In the genomic region with DNA sequence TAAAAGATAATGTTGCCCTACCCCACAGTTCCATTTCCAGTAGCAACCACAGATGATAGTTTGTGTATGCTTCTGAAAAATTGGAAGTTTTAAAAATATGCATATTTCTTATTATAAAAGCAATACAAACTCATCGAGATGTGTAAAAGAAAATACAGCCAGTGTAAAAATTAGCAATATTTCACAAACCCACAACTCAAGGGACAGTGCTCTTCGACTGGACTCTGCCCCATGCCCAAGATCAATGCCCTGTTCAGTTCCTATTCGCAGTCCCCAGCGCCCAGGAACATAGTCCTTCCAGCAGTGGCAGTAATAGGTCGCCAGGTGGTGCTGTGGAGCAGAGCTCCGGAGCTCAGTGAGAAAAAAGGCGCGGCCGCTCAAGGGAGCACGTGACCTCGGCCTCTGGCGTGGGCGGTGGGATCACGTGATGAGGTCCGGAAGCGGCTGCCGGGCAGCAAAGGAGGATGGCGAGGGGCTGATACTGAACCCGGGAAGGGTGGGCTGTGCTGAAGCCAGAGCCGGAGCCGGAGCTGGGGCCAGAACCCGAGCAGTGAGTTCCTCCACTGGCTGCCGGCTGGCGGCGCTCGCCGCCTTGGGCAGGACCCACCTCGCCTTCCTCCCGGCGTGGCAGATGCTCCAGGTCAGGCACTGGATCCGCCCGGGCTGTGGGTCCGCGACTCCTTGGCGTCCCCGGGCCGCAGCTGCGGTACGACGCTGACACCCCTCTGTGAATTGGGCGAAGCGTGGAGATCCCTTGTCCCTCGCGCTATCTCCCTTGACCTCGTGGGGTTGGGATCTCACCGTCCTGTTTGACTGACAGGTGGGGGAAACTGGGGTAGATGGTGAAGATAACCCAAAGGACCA, we compare ENCODE assay signal across 8 cellular contexts. TPM values are rescaled to one million over a fixed set of nuclear protein-coding genes. Genes with fewer than 3 reads are reported as not detected.
DNase-seq lines count a peak whose midpoint lies in the region; ATAC-seq and TF ChIP-seq lines count a peak whose summit lies in the region.

Gene SLC36A1, plus strand, starts transcription at position 430 of the 864 bp plus-strand sequence. CDS start 11,190 bp downstream, outside the sequence.

- CTCF ChIA-PET in mammary epithelial cell (lab: Charles Lee; ENCODE audit: low non-redundant PET): interaction anchor here (0.6 to 1.1 kb wide), 8 partner anchors 9 to 1013 kb away, joined by 3 to 4 read pairs (median 4); no protein-coding TSS in a partner anchor

- H4K20me1 ChIP-seq in mammary epithelial cell (ENCODE audit: insufficient read depth, low read length) (no peaks in the 10 kb centered on the region), smooth muscle cell (ENCODE audit: low read depth) (peaks cover 11% of the 10 kb centered on the region)

- H3K4me2 ChIP-seq in mammary epithelial cell (ENCODE audit: insufficient read depth, low read depth, low read length) (peak within 1 kb of the TSS; percentile 83), smooth muscle cell (peak within 1 kb of the TSS; percentile 99)

- peak; percentile 93 for DNase-seq in AG08395 (ENCODE audit: low spot score)
- DNase-seq in NCI-H2171 (lab: John Stamatoyannopoulos, UW): peak; percentile 66
- peak; percentile 83 for DNase-seq in mammary epithelial cell
- DNase-seq in iPS-NIHi11 (ENCODE audit: low spot score): peak; percentile 97
- DNase-seq in smooth muscle cell (lab: John Stamatoyannopoulos, UW; ENCODE audit: unreplicated experiment): peak; percentile 84

- 2% methylated on average over 22 of the region's 46 CpGs for WGBS in mammary epithelial cell (ENCODE audit: low coverage, missing lambda C conversion rate)
- WGBS in smooth muscle cell (ENCODE audit: low lambda C conversion rate): under 1% methylated on average over 46 of the region's 46 CpGs

- peak within 1 kb of the TSS; percentile 56 to 77 (median 77) for H3K4me3 ChIP-seq in mammary epithelial cell (replicated peaks in 1 of 3; ENCODE audit: insufficient read depth in 1 of 3, low read depth in 2 of 3, low read length in 3 of 3)
- H3K4me3 ChIP-seq in smooth muscle cell: peak within 1 kb of the TSS; percentile 80

- ATAC-seq in GM18868 (IDR thresholded peaks at IDR 0.05; ENCODE audit: unreplicated experiment) (peak; percentile 80), HG03103 (IDR thresholded peaks at IDR 0.05; ENCODE audit: low read depth, unreplicated experiment) (peak; percentile 48)

- H3K79me2 ChIP-seq in mammary epithelial cell (ENCODE audit: insufficient read depth, low read length): peaks cover 39% of the 10 kb centered on the region
- peaks cover 18% of the 10 kb centered on the region for H3K79me2 ChIP-seq in smooth muscle cell (ENCODE audit: low read depth)

- H3K9me3 ChIP-seq in mammary epithelial cell (replicated peaks; ENCODE audit: insufficient read depth, low read length) (no peaks in the 10 kb centered on the region), smooth muscle cell (replicated peaks; ENCODE audit: low read depth) (no peaks in the 10 kb centered on the region)

- H3F3A ChIP-seq in smooth muscle cell (ENCODE audit: low read depth): peaks cover 22% of the 10 kb centered on the region

- H3K4me1 ChIP-seq in mammary epithelial cell (ENCODE audit: insufficient read depth, low read length) (peaks cover 13% of the 10 kb centered on the region), smooth muscle cell (ENCODE audit: low read depth) (peaks cover 18% of the 10 kb centered on the region)

- peak within 1 kb of the TSS; percentile 51 for H3K9ac ChIP-seq in mammary epithelial cell (ENCODE audit: insufficient read depth, low read length)
- H3K9ac ChIP-seq in smooth muscle cell (ENCODE audit: low read depth): peak within 1 kb of the TSS; percentile 69

- dilution Hi-C loops in mammary epithelial cell (cut with HindIII; ENCODE audit: low sequenced_read_pairs): loop anchor here (5.0 kb wide), 1 partner anchor 60 kb away; no protein-coding TSS in a partner anchor

- H3K27ac ChIP-seq in VCaP (peak within 1 kb of the TSS; percentile 86), mammary epithelial cell (ENCODE audit: insufficient read depth, low read depth, low read length) (peak within 1 kb of the TSS; percentile 20), smooth muscle cell (ENCODE audit: low read depth) (no peak within 1 kb of the TSS)

- TSS peak; percentile 24 for BruUV-seq in mammary epithelial cell (replicated peaks; lab: Mats Ljungman, UMichigan)

- H2AFZ ChIP-seq in mammary epithelial cell (ENCODE audit: low read depth, low read length): peak within 1 kb of the TSS; percentile 94
- peak within 1 kb of the TSS; percentile 86 for H2AFZ ChIP-seq in smooth muscle cell (ENCODE audit: low read depth)

- peak; percentile 98 for TF ChIP-seq CTCF in VCaP (conservative IDR thresholded peaks at IDR 0.05)
- TF ChIP-seq CTCF in mammary epithelial cell (conservative IDR thresholded peaks at IDR 0.05 in 1 of 2, IDR thresholded peaks at IDR 0.05 in 1 of 2; ENCODE audit: extremely low read depth in 1 of 2, insufficient read depth in 1 of 2, low read depth in 1 of 2, low read length in 2 of 2): peak; percentile 93 to 94
- peak; percentile 89 for TF ChIP-seq CTCF in smooth muscle cell (IDR thresholded peaks at IDR 0.05; ENCODE audit: borderline replicate concordance, insufficient read depth, poor library complexity, severe bottlenecking)

- in situ Hi-C loops in mammary epithelial cell (cut with MboI; ENCODE audit: low sequenced_read_pairs in 2 of 2): loop anchor here in 1 of 2 donors (5.0 to 10.0 kb wide), 2 partner anchors 55 to 297 kb away; no protein-coding TSS in a partner anchor

- intact Hi-C loops in mammary epithelial cell (cut with micrococcal nuclease): loop anchor here (1.0 to 5.0 kb wide), 7 partner anchors 53 to 825 kb away; partner anchors contain the start of gene G3BP1

- H3K36me3 ChIP-seq in mammary epithelial cell (ENCODE audit: insufficient read depth, low read length): no peaks in the 10 kb centered on the region
- H3K36me3 ChIP-seq in smooth muscle cell (ENCODE audit: low read depth): no peaks in the 10 kb centered on the region

- H3K27me3 ChIP-seq in mammary epithelial cell (ENCODE audit: insufficient read depth, low read length) (peaks cover 2% of the 10 kb centered on the region), smooth muscle cell (ENCODE audit: low read depth) (no peaks in the 10 kb centered on the region)

RNA-seq across cellular contexts. Expression of gene SLC36A1, which starts in this region (rescaled TPM):
- total RNA-seq in mammary epithelial cell: 10 to 100 TPM in 1 of 2 donors, 1 to 10 TPM in 1; 9.7 to 11.0 TPM
- polyA plus RNA-seq in mammary epithelial cell: 11.7 TPM
- polyA minus RNA-seq in mammary epithelial cell: 41.5 TPM
- 8.8 and 15.1 TPM in 2 replicates for total RNA-seq in smooth muscle cell
- 6.9 and 8.3 TPM in 2 replicates for polyA plus RNA-seq in smooth muscle cell
